ENCODE assay signal across 8 cellular contexts in the genomic region with DNA sequence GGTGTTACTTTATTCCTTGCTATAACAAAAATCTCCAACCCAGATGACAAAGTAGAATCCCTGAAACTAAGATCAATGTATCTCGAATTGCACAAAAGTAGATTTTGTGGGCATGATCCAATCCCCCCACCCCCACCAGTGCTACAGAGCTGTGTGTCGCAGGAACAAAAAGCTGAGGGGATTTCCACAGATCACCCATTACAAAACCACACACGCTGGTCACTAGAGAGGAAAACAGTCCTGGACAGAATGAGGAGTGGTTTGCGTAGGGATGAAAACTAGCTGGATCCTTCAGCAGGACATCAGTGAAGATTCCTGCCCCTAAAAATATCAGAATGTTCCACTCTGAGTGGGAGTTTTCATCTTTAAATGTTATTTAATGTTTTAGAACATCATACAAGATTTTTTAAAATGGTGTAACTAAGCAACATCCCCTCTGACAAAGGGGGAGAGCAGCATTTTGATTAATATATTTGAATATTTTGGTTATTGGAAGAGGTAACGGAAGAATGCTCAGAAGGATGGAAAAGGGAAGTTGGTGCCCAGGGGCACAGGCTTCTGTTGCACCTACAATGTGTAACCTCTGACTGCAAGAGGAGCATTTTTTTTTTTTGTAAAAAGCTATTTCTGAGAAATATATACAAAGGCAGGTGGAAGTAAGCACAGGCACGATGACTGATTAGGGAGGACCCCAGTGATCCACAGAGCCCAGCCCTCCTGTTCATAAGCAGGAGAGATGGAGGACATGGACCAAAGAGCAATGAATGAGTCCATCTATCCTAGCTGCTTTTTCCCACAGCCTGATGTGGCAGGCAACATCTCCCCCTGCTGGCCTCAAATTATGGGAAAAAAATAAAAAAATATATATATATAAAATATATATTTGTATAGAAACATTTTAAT.
DNase-seq lines count a peak whose midpoint lies in the region; ATAC-seq and TF ChIP-seq lines count a peak whose summit lies in the region.

No MANE protein-coding gene starts in this region.

- H3K4me3 ChIP-seq in CD8-positive, alpha-beta T cell (ENCODE audit: low read depth, low read length): no peak overlapping the region
- H3K4me3 ChIP-seq in GM23338 (no peak overlapping the region), OCI-LY3 (ENCODE audit: low read length) (peak overlapping the region; percentile 52), astrocyte of the spinal cord (ENCODE audit: low read depth, low read length) (no peak overlapping the region), gastrocnemius medialis (no peak overlapping the region)

- no peak overlapping the region for H3K4me3 Mint-ChIP-seq in CD8-positive, alpha-beta T cell
- no peak overlapping the region for H3K4me3 Mint-ChIP-seq in GM23338

- H2AFZ ChIP-seq in GM23338: no peak overlapping the region
- peak overlapping the region; percentile 51; the same call in 1 of the 2 replicates for H2AFZ ChIP-seq in OCI-LY3 (ENCODE audit: low read depth, low read length)

- H3K27ac Mint-ChIP-seq in CD8-positive, alpha-beta T cell: no peak overlapping the region
- no peak overlapping the region for H3K27ac Mint-ChIP-seq in GM23338

- no peaks in the 10 kb centered on the region for H3K9me3 ChIP-seq in CD8-positive, alpha-beta T cell (ENCODE audit: low read length)
- H3K9me3 ChIP-seq in OCI-LY3 (ENCODE audit: insufficient read depth, low read length) (no peaks in the 10 kb centered on the region), gastrocnemius medialis (no peaks in the 10 kb centered on the region)

- H3K4me2 ChIP-seq in GM23338 (no peak overlapping the region), OCI-LY3 (ENCODE audit: low read length) (peak overlapping the region; percentile 83)

- in situ Hi-C loops in astrocyte of the spinal cord (cut with HindIII; ENCODE audit: low sequenced_read_pairs) (no loop called here), gastrocnemius medialis (cut with MboI; ENCODE audit: low sequenced_read_pairs in 4 of 4) (loop anchor here in 1 of 4 donors (25.0 kb wide), 1 partner anchor 250 kb away; no protein-coding TSS in a partner anchor)

- peaks cover 3% of the 10 kb centered on the region for H3K27me3 Mint-ChIP-seq in CD8-positive, alpha-beta T cell (ENCODE audit: low read depth)
- H3K27me3 Mint-ChIP-seq in GM23338 (ENCODE audit: insufficient read depth, low read depth, poor library complexity): no peaks in the 10 kb centered on the region

- H4K20me1 ChIP-seq in GM23338 (replicated peaks; ENCODE audit: insufficient read depth) (no peaks in the 10 kb centered on the region), OCI-LY3 (ENCODE audit: insufficient read depth, low read length) (no peaks in the 10 kb centered on the region)

- no peaks in the 10 kb centered on the region for H3K9me2 ChIP-seq in GM23338 (ENCODE audit: insufficient read depth)

- no peak for TF ChIP-seq POLR2A in gastrocnemius medialis (IDR thresholded peaks at IDR 0.05)

- ATAC-seq in CD8-positive, alpha-beta T cell: no peak
- ATAC-seq in GM23338 (no peak), GM21619 (IDR thresholded peaks at IDR 0.05; ENCODE audit: unreplicated experiment) (no peak), gastrocnemius medialis (no peak)

- peak in 2 of 7 experiments; percentile 13 to 14 for DNase-seq in CD8-positive, alpha-beta T cell
- DNase-seq in GM23338 (ENCODE audit: low spot score) (peak; percentile 61), astrocyte of the spinal cord (ENCODE audit: low read depth, low spot score) (peak; percentile 49), left kidney (ENCODE audit: low read depth, low spot score) (peak; percentile 46), gastrocnemius medialis (no peak), MV-4-11 (lab: John Stamatoyannopoulos, UW) (no peak)

- no peaks in the 10 kb centered on the region for H3K36me3 ChIP-seq in CD8-positive, alpha-beta T cell (ENCODE audit: insufficient read depth, low read length)
- H3K36me3 ChIP-seq in GM23338 (ENCODE audit: insufficient read depth) (no peaks in the 10 kb centered on the region), OCI-LY3 (replicated peaks; ENCODE audit: low read depth, low read length) (no peaks in the 10 kb centered on the region), gastrocnemius medialis (no peaks in the 10 kb centered on the region)

- no peaks in the 10 kb centered on the region for H3K4me1 ChIP-seq in CD8-positive, alpha-beta T cell (ENCODE audit: insufficient read depth, low read length)
- H3K4me1 ChIP-seq in GM23338 (ENCODE audit: insufficient read depth): no peaks in the 10 kb centered on the region
- H3K4me1 ChIP-seq in OCI-LY3 (ENCODE audit: low read length): peaks cover 24% of the 10 kb centered on the region
- H3K4me1 ChIP-seq in gastrocnemius medialis: no peaks in the 10 kb centered on the region

- peak; percentile 67 for TF ChIP-seq CTCF in CD8-positive, alpha-beta T cell (IDR thresholded peaks at IDR 0.05)
- TF ChIP-seq CTCF in GM23338 (conservative IDR thresholded peaks at IDR 0.05; ENCODE audit: low read depth in 2 of 2) (peak; percentile 44 to 69), OCI-LY3 (IDR thresholded peaks at IDR 0.05; ENCODE audit: low read depth, low read length) (no peak), astrocyte of the spinal cord (IDR thresholded peaks at IDR 0.05; ENCODE audit: low read depth, low read length) (peak; percentile 55), gastrocnemius medialis (IDR thresholded peaks at IDR 0.05 in 4 of 5, conservative IDR thresholded peaks at IDR 0.05 in 1 of 5) (peak in 2 of 5 experiments; percentile 26 to 39)

- H3K4me1 Mint-ChIP-seq in CD8-positive, alpha-beta T cell (ENCODE audit: low read depth): peaks cover 3% of the 10 kb centered on the region
- H3K4me1 Mint-ChIP-seq in GM23338: no peaks in the 10 kb centered on the region

- H3K9me3 Mint-ChIP-seq in CD8-positive, alpha-beta T cell: no peaks in the 10 kb centered on the region
- H3K9me3 Mint-ChIP-seq in GM23338: no peaks in the 10 kb centered on the region

- no peaks in the 10 kb centered on the region for H3K79me2 ChIP-seq in GM23338 (replicated peaks; ENCODE audit: insufficient read depth)
- no peaks in the 10 kb centered on the region for H3K79me2 ChIP-seq in OCI-LY3 (ENCODE audit: low read length)

- no peak overlapping the region for H3K27ac ChIP-seq in CD8-positive, alpha-beta T cell (ENCODE audit: low read depth, low read length)
- H3K27ac ChIP-seq in GM23338 (ENCODE audit: low read depth) (no peak overlapping the region), OCI-LY3 (ENCODE audit: low read length) (no peak overlapping the region), gastrocnemius medialis (no peak overlapping the region)

- H3K9ac ChIP-seq in OCI-LY3 (ENCODE audit: low read length): peak overlapping the region; percentile 28

- H3F3A ChIP-seq in GM23338 (replicated peaks; ENCODE audit: low read depth): no peaks in the 10 kb centered on the region

- intact Hi-C loops in CD8-positive, alpha-beta T cell (cut with DNase I, micrococcal nuclease): loop anchor here (1.0 to 5.0 kb wide), 6 partner anchors 115 to 675 kb away; no protein-coding TSS in a partner anchor
- intact Hi-C loops in gastrocnemius medialis (cut with DNase I; ENCODE audit: low total_unique reads): no loop called here

- CTCF ChIA-PET in CD8-positive, alpha-beta T cell (lab: Charles Lee): interaction anchor here (0.8 to 5.3 kb wide), 17 partner anchors 8 to 677 kb away, joined by 3 to 71 read pairs (median 4); a partner anchor contains a TSS

- no peaks in the 10 kb centered on the region for H3K27me3 ChIP-seq in CD8-positive, alpha-beta T cell (ENCODE audit: insufficient read depth, low read length)
- H3K27me3 ChIP-seq in GM23338 (ENCODE audit: insufficient read depth) (no peaks in the 10 kb centered on the region), OCI-LY3 (ENCODE audit: low read depth, low read length) (no peaks in the 10 kb centered on the region), gastrocnemius medialis (no peaks in the 10 kb centered on the region)

- H3K36me3 Mint-ChIP-seq in CD8-positive, alpha-beta T cell: no peaks in the 10 kb centered on the region
- no peaks in the 10 kb centered on the region for H3K36me3 Mint-ChIP-seq in GM23338 (ENCODE audit: low read depth)

- POLR2A ChIA-PET in CD8-positive, alpha-beta T cell (lab: Charles Lee): interaction anchor here (0.7 to 1.0 kb wide), 3 partner anchors 97 to 458 kb away, joined by 3 to 6 read pairs (median 3); no protein-coding TSS in a partner anchor

TF ChIP-seq in GM23338, 12 proteins besides CTCF, POLR2A, EP300 and RAD21 (continues in another document):
- TF ChIP-seq NANOG (IDR thresholded peaks at IDR 0.05; ENCODE audit: borderline replicate concordance) (no peak), STAT1 (IDR thresholded peaks at IDR 0.05; ENCODE audit: unreplicated experiment) (no peak), POLR2AphosphoS5 (IDR thresholded peaks at IDR 0.05; ENCODE audit: low read depth) (no peak), EZH2 (IDR thresholded peaks at IDR 0.05; ENCODE audit: low read depth, unreplicated experiment) (no peak)
- TF ChIP-seq, protein P1, sequence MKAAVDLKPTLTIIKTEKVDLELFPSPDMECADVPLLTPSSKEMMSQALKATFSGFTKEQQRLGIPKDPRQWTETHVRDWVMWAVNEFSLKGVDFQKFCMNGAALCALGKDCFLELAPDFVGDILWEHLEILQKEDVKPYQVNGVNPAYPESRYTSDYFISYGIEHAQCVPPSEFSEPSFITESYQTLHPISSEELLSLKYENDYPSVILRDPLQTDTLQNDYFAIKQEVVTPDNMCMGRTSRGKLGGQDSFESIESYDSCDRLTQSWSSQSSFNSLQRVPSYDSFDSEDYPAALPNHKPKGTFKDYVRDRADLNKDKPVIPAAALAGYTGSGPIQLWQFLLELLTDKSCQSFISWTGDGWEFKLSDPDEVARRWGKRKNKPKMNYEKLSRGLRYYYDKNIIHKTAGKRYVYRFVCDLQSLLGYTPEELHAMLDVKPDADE (IDR thresholded peaks at IDR 0.05): no peak

Comparison
In these comparisons a context has a peak if more than half of its experiments do, and no peak if none do; other contexts are left out.
1. DNase-seq: peak in GM23338 (single experiment), astrocyte of the spinal cord (single experiment) and left kidney (single experiment); none in gastrocnemius medialis (0 of 2) and MV-4-11 (single experiment).